18 cellular contexts compared by ENCODE assay signal in genomic region chr2:199778655-199779054, GRCh38.
"Had no signal": no experiment of that assay in that cellular context is flagged by ENCODE, and none has a peak within 500 bp of the region (broad histone marks: within the 10 kb centered on the region; RNA-seq: fewer than 3 reads in every experiment).

No MANE protein-coding gene starts in this region.

- H2AFZ ChIP-seq: hepatocyte had no signal

- ATAC-seq: left cardiac atrium, lower lobe of right lung, pancreas, right cardiac atrium had no signal

- H3K27me3 ChIP-seq: esophagus squamous epithelium, hepatocyte, pancreas, suprapubic skin, tibial artery, upper lobe of left lung, uterus had no signal

- H3K4me2 ChIP-seq: hepatocyte, smooth muscle cell had no signal

- H3K27ac ChIP-seq: esophagus squamous epithelium, hepatocyte, left ventricle myocardium inferior, lower lobe of right lung, pancreas, suprapubic skin, tibial artery, upper lobe of left lung, uterus had no signal

- H3K79me2 ChIP-seq: hepatocyte had no signal

- H3K4me1 ChIP-seq: esophagus squamous epithelium, left ventricle myocardium inferior, lower lobe of right lung, pancreas, suprapubic skin, tibial artery, upper lobe of left lung, uterus had no signal

- H3K4me3 ChIP-seq: esophagus squamous epithelium, hepatocyte, left ventricle myocardium inferior, lower lobe of right lung, pancreas, smooth muscle cell, suprapubic skin, tibial artery, upper lobe of left lung, uterus had no signal

- H3K36me3 ChIP-seq: esophagus squamous epithelium, left ventricle myocardium inferior, lower lobe of right lung, pancreas, suprapubic skin, tibial artery, upper lobe of left lung, uterus had no signal

- DNase-seq: esophagus squamous epithelium; foreskin melanocyte; head of caudate nucleus; kidney; left cardiac atrium; left ventricle myocardium inferior; lower lobe of right lung; occipital lobe; pancreas; right cardiac atrium; stimulated activated CD4-positive, alpha-beta T cell treated with anti-CD3 and anti-CD28 coated beads, Interleukin-2, amount 100 ng/mL, for 48 hours; stimulated activated naive CD4-positive, alpha-beta T cell treated with Interleukin-2 at 50 U/mL for 16 hours; tibial artery; upper lobe of left lung; uterus had no signal

- H3K9me3 ChIP-seq: esophagus squamous epithelium, lower lobe of right lung, pancreas, suprapubic skin, upper lobe of left lung, uterus had no signal
